13 cellular contexts compared by ENCODE assay signal in genomic region chr22:45818130-45819085, GRCh38.
DNase-seq lines count a peak whose midpoint lies in the region; ATAC-seq and TF ChIP-seq lines count a peak whose summit lies in the region.
"Had no signal": no experiment of that assay in that cellular context is flagged by ENCODE, and none has a peak within 500 bp of the region (broad histone marks: within the 10 kb centered on the region; RNA-seq: fewer than 3 reads in every experiment).

No MANE protein-coding gene starts in this region.

- H3K27ac Mint-ChIP-seq in neural crest cell (ENCODE audit: unreplicated experiment), result peak overlapping the region; percentile 93
- H3K27ac Mint-ChIP-seq in effector memory CD8-positive, alpha-beta T cell, result peak overlapping the region in 1 of 2 donors; percentile 46

- DNase-seq in BE2C, result peak; percentile 42
- peak in 38 of 58 donors; percentile 16 to 80 (median 44) for DNase-seq in anterior cingulate cortex (lab: John Stamatoyannopoulos, UW)
- DNase-seq in left ventricle myocardium inferior, result peak; percentile 44
- no peak for DNase-seq in neural crest cell (ENCODE audit: low read depth, low spot score)
- no peak for DNase-seq in activated T-cell treated with anti-CD3 and anti-CD28 coated beads for 4 hours
- DNase-seq in NK-92 (lab: John Stamatoyannopoulos, UW; ENCODE audit: unreplicated experiment), result no peak
- no peak for DNase-seq in effector memory CD8-positive, alpha-beta T cell
- DNase-seq: activated CD4-positive, CD25-positive, alpha-beta regulatory T cell treated with anti-CD3 and anti-CD28 coated beads, Interleukin-2, amount 50 U/mL, for 72 hours; activated gamma-delta T cell treated with Interleukin-2 at 50 U/mL for 16 hours; KG1; NCI-H345; SHP77 had no signal

- no peak overlapping the region for H3K4me3 Mint-ChIP-seq in neural crest cell
- H3K4me3 Mint-ChIP-seq in effector memory CD8-positive, alpha-beta T cell, result no peak overlapping the region

- H3K27me3 ChIP-seq in BE2C (no peaks in the 10 kb centered on the region), left ventricle myocardium inferior (ENCODE audit: low read depth) (no peaks in the 10 kb centered on the region)

- H3K4me3 ChIP-seq in BE2C (ENCODE audit: low read depth, low read length) (no peak overlapping the region), left ventricle myocardium inferior (no peak overlapping the region)

- H3K36me3 ChIP-seq in BE2C (peaks cover 9% of the 10 kb centered on the region), left ventricle myocardium inferior (peaks cover 14% of the 10 kb centered on the region)

- H3K27me3 Mint-ChIP-seq in neural crest cell (ENCODE audit: low read depth), result no peaks in the 10 kb centered on the region
- no peaks in the 10 kb centered on the region for H3K27me3 Mint-ChIP-seq in effector memory CD8-positive, alpha-beta T cell

- peak overlapping the region; percentile 49 for H3K27ac ChIP-seq in left ventricle myocardium inferior (replicated peaks)

- intact Hi-C loops in left ventricle myocardium inferior (cut with micrococcal nuclease), result no loop called here

- H3K36me3 Mint-ChIP-seq in neural crest cell (ENCODE audit: low read depth), result peaks cover 20% of the 10 kb centered on the region
- H3K36me3 Mint-ChIP-seq in effector memory CD8-positive, alpha-beta T cell (ENCODE audit: insufficient read depth), result peaks cover 24% of the 10 kb centered on the region

- no peaks in the 10 kb centered on the region for H3K9me3 Mint-ChIP-seq in neural crest cell
- H3K9me3 Mint-ChIP-seq in effector memory CD8-positive, alpha-beta T cell, result no peaks in the 10 kb centered on the region

- TF ChIP-seq CTCF in BE2C (IDR thresholded peaks at IDR 0.05; ENCODE audit: low read depth, low read length) (no peak), left ventricle myocardium inferior (IDR thresholded peaks at IDR 0.05; ENCODE audit: borderline replicate concordance) (no peak), neural crest cell (conservative IDR thresholded peaks at IDR 0.05) (no peak)

- peaks cover 24% of the 10 kb centered on the region for H3K4me1 Mint-ChIP-seq in neural crest cell
- peaks cover 2 to 7% of the 10 kb centered on the region in 2 donors for H3K4me1 Mint-ChIP-seq in effector memory CD8-positive, alpha-beta T cell (ENCODE audit: low read depth in 2 of 2)

- H3K9me3 ChIP-seq in BE2C, result no peaks in the 10 kb centered on the region
- no peaks in the 10 kb centered on the region for H3K9me3 ChIP-seq in left ventricle myocardium inferior (replicated peaks)

- H3K4me1 ChIP-seq in BE2C, result no peaks in the 10 kb centered on the region
- H3K4me1 ChIP-seq in left ventricle myocardium inferior, result peaks cover 15% of the 10 kb centered on the region

- ATAC-seq in effector memory CD8-positive, alpha-beta T cell (replicated peaks), result no peak
- no peak for ATAC-seq in GM21786 (IDR thresholded peaks at IDR 0.05; ENCODE audit: unreplicated experiment)

Comparison
In these comparisons a context has a peak if more than half of its experiments do, and no peak if none do; other contexts are left out.
1. DNase-seq: peak in BE2C (single experiment), anterior cingulate cortex (38 of 58) and left ventricle myocardium inferior (single experiment); none in neural crest cell (single experiment), activated T-cell treated with anti-CD3 and anti-CD28 coated beads for 4 hours (single experiment), NK-92 (single experiment) and effector memory CD8-positive, alpha-beta T cell (0 of 3).